1 cellular context compared by ENCODE assay signal in genomic region chr3:156509209-156510174, GRCh38.
TF ChIP-seq lines count a peak whose summit lies in the region.

No MANE protein-coding gene starts in this region.

TF ChIP-seq in K562, 482 proteins besides CTCF, POLR2A, EP300 and RAD21 (continued from another document):
- TF ChIP-seq ZHX1 (conservative IDR thresholded peaks at IDR 0.05; ENCODE audit: low read length) = no peak
- TF ChIP-seq FOS (IDR thresholded peaks at IDR 0.05; ENCODE audit: extremely low read depth, insufficient read length) = no peak
- peak; percentile 68; the same call in 1 of the 2 replicates for TF ChIP-seq BMI1 (IDR thresholded peaks at IDR 0.05; ENCODE audit: low read length)
- peak; percentile 22; the same call in 1 of the 2 replicates for TF ChIP-seq ARID3A (IDR thresholded peaks at IDR 0.05; ENCODE audit: borderline replicate concordance, low read depth, low read length)
- TF ChIP-seq, protein P1, sequence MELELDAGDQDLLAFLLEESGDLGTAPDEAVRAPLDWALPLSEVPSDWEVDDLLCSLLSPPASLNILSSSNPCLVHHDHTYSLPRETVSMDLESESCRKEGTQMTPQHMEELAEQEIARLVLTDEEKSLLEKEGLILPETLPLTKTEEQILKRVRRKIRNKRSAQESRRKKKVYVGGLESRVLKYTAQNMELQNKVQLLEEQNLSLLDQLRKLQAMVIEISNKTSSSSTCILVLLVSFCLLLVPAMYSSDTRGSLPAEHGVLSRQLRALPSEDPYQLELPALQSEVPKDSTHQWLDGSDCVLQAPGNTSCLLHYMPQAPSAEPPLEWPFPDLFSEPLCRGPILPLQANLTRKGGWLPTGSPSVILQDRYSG (tag; conservative IDR thresholded peaks at IDR 0.05; ENCODE audit: low read depth) = no peak
- no peak for TF ChIP-seq SUPT5H (IDR thresholded peaks at IDR 0.05)
- no peak for TF ChIP-seq HMGN3 (IDR thresholded peaks at IDR 0.05; ENCODE audit: borderline replicate concordance, extremely low read depth, insufficient read length, low read depth, low read length)
- peak; percentile 75 for TF ChIP-seq DEAF1 (CRISPR knock-in tag; IDR thresholded peaks at IDR 0.05)
- no peak for TF ChIP-seq ZNF589 (CRISPR knock-in tag; IDR thresholded peaks at IDR 0.05; ENCODE audit: low read depth)
- TF ChIP-seq JUND (IDR thresholded peaks at IDR 0.05; ENCODE audit: borderline replicate concordance, low read depth, low read length) = 0 out of 2 replicates have a peak, but pooled peaks have one; percentile 6
- no peak for TF ChIP-seq JUND (tag; IDR thresholded peaks at IDR 0.05; ENCODE audit: borderline replicate concordance, low read depth, low read length)
- no peak for TF ChIP-seq NFIC (IDR thresholded peaks at IDR 0.05)
- TF ChIP-seq ZNF143 (CRISPR knock-in tag; IDR thresholded peaks at IDR 0.05) = no peak
- TF ChIP-seq, protein P2, sequence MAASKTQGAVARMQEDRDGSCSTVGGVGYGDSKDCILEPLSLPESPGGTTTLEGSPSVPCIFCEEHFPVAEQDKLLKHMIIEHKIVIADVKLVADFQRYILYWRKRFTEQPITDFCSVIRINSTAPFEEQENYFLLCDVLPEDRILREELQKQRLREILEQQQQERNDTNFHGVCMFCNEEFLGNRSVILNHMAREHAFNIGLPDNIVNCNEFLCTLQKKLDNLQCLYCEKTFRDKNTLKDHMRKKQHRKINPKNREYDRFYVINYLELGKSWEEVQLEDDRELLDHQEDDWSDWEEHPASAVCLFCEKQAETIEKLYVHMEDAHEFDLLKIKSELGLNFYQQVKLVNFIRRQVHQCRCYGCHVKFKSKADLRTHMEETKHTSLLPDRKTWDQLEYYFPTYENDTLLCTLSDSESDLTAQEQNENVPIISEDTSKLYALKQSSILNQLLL (CRISPR knock-in tag; IDR thresholded peaks at IDR 0.05; ENCODE audit: borderline replicate concordance) = no peak
- TF ChIP-seq ZKSCAN8 (CRISPR knock-in tag; IDR thresholded peaks at IDR 0.05) = no peak
- TF ChIP-seq SIN3B (IDR thresholded peaks at IDR 0.05; ENCODE audit: low read depth) = no peak
- TF ChIP-seq U2AF2 (optimal IDR thresholded peaks at IDR 0.05; ENCODE audit: low read depth, low read length) = no peak
